Comparison of ENCODE assay signal across 1 cellular context in the genomic region with DNA sequence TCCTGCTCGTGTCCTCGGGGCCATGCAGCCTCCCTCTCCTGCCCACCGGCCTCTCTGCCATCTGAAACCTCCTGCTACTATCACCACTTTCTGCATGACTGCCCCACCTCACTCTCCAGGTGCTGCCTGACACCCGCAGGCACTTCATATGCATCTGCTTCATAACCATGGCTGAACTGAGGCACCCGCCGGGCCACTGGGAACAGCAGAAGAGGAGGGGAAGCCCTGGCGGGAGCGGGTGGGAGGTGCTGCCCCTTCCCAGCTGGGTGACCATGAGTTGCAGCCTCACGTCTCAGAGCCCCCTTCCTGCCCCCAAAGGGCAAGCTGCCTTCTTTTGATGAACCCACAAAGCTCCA.
A peak's percentile ranks its signal among the peaks of the same experiment; 100 is the strongest.
TF ChIP-seq lines count a peak whose summit lies in the region.

No MANE protein-coding gene starts in this region.

TF ChIP-seq in K562, 482 proteins besides CTCF, POLR2A, EP300 and RAD21:
- no peak for TF ChIP-seq DPF2 (IDR thresholded peaks at IDR 0.05)
- TF ChIP-seq XRCC4 (IDR thresholded peaks at IDR 0.05; ENCODE audit: extremely low read depth, insufficient read depth, insufficient read length) = no peak
- TF ChIP-seq, protein P1, sequence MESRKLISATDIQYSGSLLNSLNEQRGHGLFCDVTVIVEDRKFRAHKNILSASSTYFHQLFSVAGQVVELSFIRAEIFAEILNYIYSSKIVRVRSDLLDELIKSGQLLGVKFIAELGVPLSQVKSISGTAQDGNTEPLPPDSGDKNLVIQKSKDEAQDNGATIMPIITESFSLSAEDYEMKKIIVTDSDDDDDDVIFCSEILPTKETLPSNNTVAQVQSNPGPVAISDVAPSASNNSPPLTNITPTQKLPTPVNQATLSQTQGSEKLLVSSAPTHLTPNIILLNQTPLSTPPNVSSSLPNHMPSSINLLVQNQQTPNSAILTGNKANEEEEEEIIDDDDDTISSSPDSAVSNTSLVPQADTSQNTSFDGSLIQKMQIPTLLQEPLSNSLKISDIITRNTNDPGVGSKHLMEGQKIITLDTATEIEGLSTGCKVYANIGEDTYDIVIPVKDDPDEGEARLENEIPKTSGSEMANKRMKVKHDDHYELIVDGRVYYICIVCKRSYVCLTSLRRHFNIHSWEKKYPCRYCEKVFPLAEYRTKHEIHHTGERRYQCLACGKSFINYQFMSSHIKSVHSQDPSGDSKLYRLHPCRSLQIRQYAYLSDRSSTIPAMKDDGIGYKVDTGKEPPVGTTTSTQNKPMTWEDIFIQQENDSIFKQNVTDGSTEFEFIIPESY (CRISPR knock-in tag; IDR thresholded peaks at IDR 0.05) = peak; percentile 43; the same call in 1 of the 2 replicates
